15 cellular contexts compared by ENCODE assay signal in the genomic region with DNA sequence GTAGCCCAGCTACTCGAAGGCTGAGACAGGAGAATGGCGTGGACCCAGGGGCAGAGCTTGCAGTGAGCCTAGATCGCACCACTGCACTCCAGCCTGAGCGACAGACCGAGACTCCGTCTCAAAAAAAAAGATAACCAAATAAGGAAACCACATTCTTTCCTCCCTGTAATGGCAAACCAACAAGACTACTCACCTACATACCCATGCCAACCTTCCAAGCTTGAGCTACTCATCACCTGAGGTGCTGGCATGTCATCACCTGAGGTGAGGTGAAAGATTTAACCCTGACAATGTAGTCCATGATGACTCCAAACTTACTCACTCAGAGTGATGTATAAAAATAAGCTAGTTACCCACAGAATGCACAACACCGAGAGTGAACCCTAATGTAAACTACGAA.
DNase-seq lines count a peak whose midpoint lies in the region; ATAC-seq and TF ChIP-seq lines count a peak whose summit lies in the region.
"Had no signal": no experiment of that assay in that cellular context is flagged by ENCODE, and none has a peak within 500 bp of the region (broad histone marks: within the 10 kb centered on the region; RNA-seq: fewer than 3 reads in every experiment).

No MANE protein-coding gene starts in this region.

- H3K27me3 Mint-ChIP-seq in T-cell, result no peaks in the 10 kb centered on the region
- H3K27me3 Mint-ChIP-seq in immature natural killer cell (ENCODE audit: low read depth in 3 of 3), result peaks cover 7 to 12% (median 11%) of the 10 kb centered on the region in 3 donors

- H3K36me3 Mint-ChIP-seq in T-cell (peaks cover 8% of the 10 kb centered on the region), immature natural killer cell (peaks cover 0 to 6% (median 3%) of the 10 kb centered on the region in 3 donors)

- TF ChIP-seq POLR2A in right lobe of liver (IDR thresholded peaks at IDR 0.05), result no peak

- no peak overlapping the region for H3K4me3 Mint-ChIP-seq in T-cell
- H3K4me3 Mint-ChIP-seq in immature natural killer cell, result no peak overlapping the region
- H3K4me3 Mint-ChIP-seq: activated T-cell treated with anti-CD3 and anti-CD28 coated beads, Interleukin-2, amount 50 U/mL, for 4 hours; CD14-positive monocyte had no signal

- H3K27ac Mint-ChIP-seq in T-cell (peak overlapping the region; percentile 76 to 81), immature natural killer cell (peak overlapping the region in 4 of 6 donors; percentile 11 to 77 (median 58))
- H3K27ac Mint-ChIP-seq: CD14-positive monocyte had no signal

- intact Hi-C loops in right lobe of liver (cut with DNase I), result no loop called here

- H3K9me3 Mint-ChIP-seq in T-cell, result no peaks in the 10 kb centered on the region
- H3K9me3 Mint-ChIP-seq in immature natural killer cell, result no peaks in the 10 kb centered on the region
- H3K9me3 Mint-ChIP-seq: activated T-cell treated with anti-CD3 and anti-CD28 coated beads, Interleukin-2, amount 50 U/mL, for 4 hours had no signal

- peaks cover 0 to 30% (median 6%) of the 10 kb centered on the region in 4 donors for H3K4me1 ChIP-seq in right lobe of liver

- 68% methylated on average over 5 of the region's 8 CpGs for WGBS in right lobe of liver (ENCODE audit: insufficient coverage, low coverage, low lambda C conversion rate, missing lambda C conversion rate)

- no peak overlapping the region for H3K27ac ChIP-seq in right lobe of liver
- H3K27ac ChIP-seq: testis had no signal

- POLR2A ChIA-PET in T-cell (lab: Charles Lee), result interaction anchor here in 1 of 2 donors (0.5 kb wide), 1 partner anchor 193 kb away, joined by 10 read pairs; a partner anchor contains a TSS

- CTCF ChIA-PET in T-cell (lab: Charles Lee), result no interaction called here

- no peaks in the 10 kb centered on the region for H3K27me3 ChIP-seq in right lobe of liver
- H3K27me3 ChIP-seq: testis had no signal

- H3K4me3 ChIP-seq in GM12865 (ENCODE audit: low read depth, low read length) (no peak overlapping the region), right lobe of liver (no peak overlapping the region)
- H3K4me3 ChIP-seq: testis had no signal

- H3K9me3 ChIP-seq in right lobe of liver, result no peaks in the 10 kb centered on the region
- H3K9me3 ChIP-seq: testis had no signal

- no peak for DNase-seq in activated CD4-positive, CD25-positive, alpha-beta regulatory T cell treated with anti-CD3 and anti-CD28 coated beads, Interleukin-2, amount 50 U/mL, for 72 hours
- DNase-seq in GM12865 (ENCODE audit: low read depth) (peak; percentile 53), T-cell (no peak), immature natural killer cell (no peak), right lobe of liver (no peak)
- no peak for DNase-seq in stimulated activated CD4-positive, alpha-beta T cell treated with anti-CD3 and anti-CD28 coated beads, Interleukin-12 subunit alpha, Interleukin-12 subunit beta, amount 100 ng/mL, for 4 hours
- DNase-seq: 8988T; activated T-cell treated with anti-CD3 and anti-CD28 coated beads, Interleukin-2, amount 50 U/mL, for 4 hours; left colon; NCI-H146; NCI-H446; testis had no signal

- H3K4me1 Mint-ChIP-seq in T-cell (peaks cover 48 to 63% (median 50%) of the 10 kb centered on the region in 3 donors), immature natural killer cell (peaks cover 60 to 63% of the 10 kb centered on the region in 2 donors)

- ATAC-seq in activated CD4-positive, CD25-positive, alpha-beta regulatory T cell treated with anti-CD3 and anti-CD28 coated beads, Interleukin-2, amount 50 U/mL, for 24 hours, result peak; percentile 34 to 48
- no peak for ATAC-seq in T-cell (replicated peaks in 1 of 4)
- no peak for ATAC-seq in GM21447 (IDR thresholded peaks at IDR 0.05; ENCODE audit: unreplicated experiment)
- ATAC-seq in right lobe of liver, result no peak
- ATAC-seq: activated T-cell treated with anti-CD3 and anti-CD28 coated beads, Interleukin-2, amount 50 U/mL, for 4 hours; left colon had no signal

- no peak for TF ChIP-seq CTCF in GM12865 (IDR thresholded peaks at IDR 0.05; ENCODE audit: insufficient read depth, low read depth, low read length, missing control alignments)
- no peak for TF ChIP-seq CTCF in right lobe of liver (IDR thresholded peaks at IDR 0.05)

- H3K36me3 ChIP-seq in right lobe of liver, result no peaks in the 10 kb centered on the region

Comparison
In these comparisons a context has a peak if more than half of its experiments do, and no peak if none do; other contexts are left out.
1. ATAC-seq: peak in activated CD4-positive, CD25-positive, alpha-beta regulatory T cell treated with anti-CD3 and anti-CD28 coated beads, Interleukin-2, amount 50 U/mL, for 24 hours (2 of 2); none in T-cell (0 of 4), GM21447 (single experiment) and right lobe of liver (0 of 4).